In the genomic region with DNA sequence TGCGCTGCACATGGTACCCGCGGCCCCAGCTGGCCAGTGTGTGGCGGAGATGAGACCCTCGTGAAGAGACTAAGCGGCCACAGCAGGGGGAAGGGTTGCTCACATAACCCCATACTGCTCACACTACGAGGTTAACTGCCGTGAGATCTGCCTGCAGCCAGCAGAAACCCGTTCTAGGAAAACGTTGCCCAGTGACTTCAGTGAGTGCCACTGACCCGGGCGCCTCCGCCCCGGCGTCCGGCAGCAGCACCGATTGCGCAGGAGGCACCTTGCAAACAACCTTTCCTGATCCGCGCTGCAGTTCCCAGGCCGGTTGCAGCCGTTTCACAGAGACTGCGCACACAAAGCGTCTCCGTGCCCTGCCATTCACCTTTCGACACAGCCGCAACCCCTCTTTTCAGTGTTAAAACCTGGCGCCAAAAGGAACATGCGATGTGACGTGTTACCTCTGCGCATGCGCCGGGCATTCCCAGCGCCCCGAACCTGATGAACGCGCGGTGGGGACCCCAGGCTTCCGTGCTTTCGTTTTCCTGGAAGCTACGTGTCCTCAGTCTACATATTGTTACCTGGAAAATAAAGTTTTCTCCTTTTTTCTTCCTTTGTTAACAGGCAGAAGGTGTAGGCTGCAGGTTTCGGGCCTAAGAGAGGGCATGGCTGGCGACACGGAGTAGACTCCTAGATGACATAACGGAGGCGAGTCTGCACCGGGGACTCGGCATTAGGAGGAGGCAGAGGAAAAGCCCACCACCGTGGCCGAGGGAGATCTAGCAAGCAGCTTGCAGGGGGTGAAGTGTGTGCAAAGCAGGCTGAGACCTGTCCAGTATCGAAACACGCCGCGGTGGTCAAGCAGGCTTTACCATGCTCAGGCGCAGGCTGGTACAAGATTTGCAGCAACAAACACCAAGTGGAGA, we compare ENCODE assay signal across 8 cellular contexts. TPM values are rescaled to one million over a fixed set of nuclear protein-coding genes. Genes with fewer than 3 reads are reported as not detected.
A peak's percentile ranks its signal among the peaks of the same experiment; 100 is the strongest.
DNase-seq lines count a peak whose midpoint lies in the region; ATAC-seq lines count a peak whose summit lies in the region.

No MANE protein-coding gene starts in this region.

- peak overlapping the region; percentile 76 for H3K4me2 ChIP-seq in mesenchymal stem cell (ENCODE audit: low read length, poor library complexity, severe bottlenecking)

- H4K8ac ChIP-seq in mesenchymal stem cell (ENCODE audit: low read length), result peak overlapping the region; percentile 58

- H2BK120ac ChIP-seq in mesenchymal stem cell (ENCODE audit: low read depth, low read length), result no peak overlapping the region

- peak overlapping the region in 1 of 2 experiments; percentile 98 for H3K14ac ChIP-seq in mesenchymal stem cell (ENCODE audit: low read length in 2 of 2)

- peak overlapping the region; percentile 52 to 82 for H3K4me3 ChIP-seq in mesenchymal stem cell (ENCODE audit: insufficient read depth in 1 of 2, low read depth in 1 of 2, low read length in 2 of 2)

- H3K4me3 Mint-ChIP-seq in activated CD4-positive, alpha-beta memory T cell treated with anti-CD3 and anti-CD28 coated beads, Interleukin-2, amount 10 ng/mL, durations not matched to agents 7 days and 5 days, result peak overlapping the region; percentile 84

- peaks cover 9 to 13% of the 10 kb centered on the region in 2 experiments for H3K36me3 ChIP-seq in mesenchymal stem cell (ENCODE audit: control insufficient read depth in 1 of 2, insufficient read depth in 2 of 2, low read depth in 1 of 2, low read length in 2 of 2)

- peak overlapping the region; percentile 26 to 97 for H3K18ac ChIP-seq in mesenchymal stem cell (ENCODE audit: low read depth in 1 of 2, low read length in 2 of 2)

- H3K9me3 ChIP-seq in mesenchymal stem cell (ENCODE audit: control insufficient read depth, low read length), result no peaks in the 10 kb centered on the region

- peaks cover 5% of the 10 kb centered on the region for H3K4me1 ChIP-seq in mesenchymal stem cell (ENCODE audit: control insufficient read depth, insufficient read depth, low read depth, low read length)

- H2AFZ ChIP-seq in mesenchymal stem cell (ENCODE audit: low read depth, low read length), result peak overlapping the region; percentile 42

- H3K23ac ChIP-seq in mesenchymal stem cell (ENCODE audit: low read length in 2 of 2), result peak overlapping the region in 1 of 2 experiments; percentile 99

- peak overlapping the region; percentile 96 for H3K27ac Mint-ChIP-seq in activated CD4-positive, alpha-beta memory T cell treated with anti-CD3 and anti-CD28 coated beads, Interleukin-2, amount 10 ng/mL, durations not matched to agents 7 days and 5 days

- peak overlapping the region; percentile 1 for H4K91ac ChIP-seq in mesenchymal stem cell (ENCODE audit: low read length)

- no peak overlapping the region for H2AK5ac ChIP-seq in mesenchymal stem cell (ENCODE audit: low read length, severe bottlenecking)

- peak overlapping the region in 1 of 2 experiments; percentile 45 for H2BK12ac ChIP-seq in mesenchymal stem cell (ENCODE audit: low read length in 2 of 2)

- H3K36me3 Mint-ChIP-seq in activated CD4-positive, alpha-beta memory T cell treated with anti-CD3 and anti-CD28 coated beads, Interleukin-2, amount 10 ng/mL, durations not matched to agents 7 days and 5 days (ENCODE audit: low read depth), result peaks cover 34% of the 10 kb centered on the region

- CTCF ChIA-PET in activated CD4-positive, alpha-beta memory T cell treated with anti-CD3 and anti-CD28 coated beads, Interleukin-2, amount 10 ng/mL, durations not matched to agents 7 days and 5 days (lab: Charles Lee), result interaction anchor here (0.6 to 3.4 kb wide), 6 partner anchors 9 to 276 kb away, joined by 3 to 18 read pairs (median 5); partner anchors contain the start of gene VPS26C

- H3K9ac ChIP-seq in mesenchymal stem cell (ENCODE audit: low read length), result peak overlapping the region; percentile 90

- DNase-seq in NCI-H510A treated with DMSO at 0.1 percent for 48 hours (lab: John Stamatoyannopoulos, UW) (peak; percentile 31), NCI-H510A (lab: John Stamatoyannopoulos, UW) (no peak), NCI-H524 treated with DMSO at 0.1 percent for 48 hours (lab: John Stamatoyannopoulos, UW) (peak; percentile 24), mesenchymal stem cell (peak; percentile 78)
- DNase-seq in activated CD4-positive, alpha-beta memory T cell treated with anti-CD3 and anti-CD28 coated beads, Interleukin-2, amount 10 ng/mL, durations not matched to agents 7 days and 5 days, result peak; percentile 88
- DNase-seq in effector CD8-positive, alpha-beta T cell (lab: John Stamatoyannopoulos, UW), result peak; percentile 77
- DNase-seq in stimulated activated CD8-positive, alpha-beta memory T cell treated with anti-CD3 and anti-CD28 coated beads, Interleukin-15, amount 100 ng/mL, for 24 hours (ENCODE audit: low read depth), result peak; percentile 47

- peaks cover 45% of the 10 kb centered on the region for H3K4me1 Mint-ChIP-seq in activated CD4-positive, alpha-beta memory T cell treated with anti-CD3 and anti-CD28 coated beads, Interleukin-2, amount 10 ng/mL, durations not matched to agents 7 days and 5 days

- no peak overlapping the region for H3K27ac ChIP-seq in mesenchymal stem cell (ENCODE audit: low read length, poor library complexity, severe bottlenecking)

- no peaks in the 10 kb centered on the region for H3K9me3 Mint-ChIP-seq in activated CD4-positive, alpha-beta memory T cell treated with anti-CD3 and anti-CD28 coated beads, Interleukin-2, amount 10 ng/mL, durations not matched to agents 7 days and 5 days

- H2BK5ac ChIP-seq in mesenchymal stem cell (ENCODE audit: low read depth, low read length, poor library complexity, severe bottlenecking), result no peak overlapping the region

- H3K27me3 Mint-ChIP-seq in activated CD4-positive, alpha-beta memory T cell treated with anti-CD3 and anti-CD28 coated beads, Interleukin-2, amount 10 ng/mL, durations not matched to agents 7 days and 5 days, result no peaks in the 10 kb centered on the region

- no peak overlapping the region for H2BK15ac ChIP-seq in mesenchymal stem cell (ENCODE audit: low read depth, poor library complexity, severe bottlenecking)

- 14% methylated on average over 53 of the region's 55 CpGs for WGBS in mesenchymal stem cell

- peaks cover 21% of the 10 kb centered on the region for H3K79me1 ChIP-seq in mesenchymal stem cell (replicated peaks; ENCODE audit: low read length, poor library complexity, severe bottlenecking)

- POLR2A ChIA-PET in activated CD4-positive, alpha-beta memory T cell treated with anti-CD3 and anti-CD28 coated beads, Interleukin-2, amount 10 ng/mL, durations not matched to agents 7 days and 5 days (lab: Charles Lee), result interaction anchor here (1.0 to 4.5 kb wide), 14 partner anchors 9 to 305 kb away, joined by 3 to 95 read pairs (median 5); partner anchors contain the start of genes DYRK1A and VPS26C

- peak overlapping the region in 1 of 2 experiments; percentile 42 for H3K4ac ChIP-seq in mesenchymal stem cell (ENCODE audit: low read depth in 1 of 2, low read length in 2 of 2)

- peak; percentile 69 for ATAC-seq in HG03135 (IDR thresholded peaks at IDR 0.05; ENCODE audit: unreplicated experiment)

- no peaks in the 10 kb centered on the region for H3K27me3 ChIP-seq in mesenchymal stem cell (ENCODE audit: control insufficient read depth in 1 of 2, insufficient read depth in 1 of 2, low read length in 2 of 2)

RNA-seq across cellular contexts. Expression of gene VPS26C, which starts 8.9 kb away (rescaled TPM):
- 10 to 100 TPM; 70.7 to 73.1 TPM for total RNA-seq in activated CD4-positive, alpha-beta memory T cell treated with anti-CD3 and anti-CD28 coated beads, Interleukin-2, amount 10 ng/mL, durations not matched to agents 7 days and 5 days
- 51.2 TPM for polyA plus RNA-seq in mesenchymal stem cell (2013, experiment 1 of 2)
- 50.0 TPM for polyA plus RNA-seq in mesenchymal stem cell (2013, experiment 2 of 2)
